In the genomic region with DNA sequence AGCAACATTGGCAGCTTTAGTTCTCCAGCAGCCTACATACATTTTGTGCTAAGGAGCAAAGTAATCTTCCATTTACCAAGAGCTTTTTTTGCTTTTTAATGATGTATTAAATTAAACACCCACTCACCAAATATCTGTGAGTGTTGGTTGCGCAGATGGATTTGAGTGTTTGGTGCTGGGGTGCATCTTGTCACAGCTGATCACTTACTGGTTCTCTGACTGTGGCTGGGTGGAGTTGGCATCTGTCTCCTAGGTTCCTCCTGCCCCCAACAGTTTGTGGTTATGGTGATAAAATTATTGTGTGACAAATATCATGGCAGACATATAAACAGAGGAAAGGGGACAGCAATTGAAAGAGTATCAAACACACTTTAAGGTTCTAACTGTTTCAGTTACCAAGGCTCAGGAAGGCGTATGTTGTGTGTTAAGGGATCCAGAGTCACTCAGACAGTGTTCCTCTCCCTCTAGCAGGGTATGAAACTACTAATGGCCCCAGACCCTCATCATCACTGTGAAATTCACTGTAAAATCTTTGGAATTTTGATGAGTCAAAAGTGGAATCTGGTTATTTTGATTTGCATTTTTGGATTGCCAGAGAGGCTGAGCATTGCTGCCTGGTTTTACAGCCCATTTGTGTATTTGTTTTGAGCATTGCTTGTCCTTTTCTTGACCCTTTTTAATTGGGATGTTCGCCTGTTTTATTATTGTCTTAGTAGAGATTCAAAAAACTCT, we compare ENCODE assay signal across 1 cellular context.
TF ChIP-seq lines count a peak whose summit lies in the region.

No MANE protein-coding gene starts in this region.

TF ChIP-seq in IMR-90, 13 proteins besides CTCF, POLR2A, EP300 and RAD21 (continued from another document):
- TF ChIP-seq, protein P1, sequence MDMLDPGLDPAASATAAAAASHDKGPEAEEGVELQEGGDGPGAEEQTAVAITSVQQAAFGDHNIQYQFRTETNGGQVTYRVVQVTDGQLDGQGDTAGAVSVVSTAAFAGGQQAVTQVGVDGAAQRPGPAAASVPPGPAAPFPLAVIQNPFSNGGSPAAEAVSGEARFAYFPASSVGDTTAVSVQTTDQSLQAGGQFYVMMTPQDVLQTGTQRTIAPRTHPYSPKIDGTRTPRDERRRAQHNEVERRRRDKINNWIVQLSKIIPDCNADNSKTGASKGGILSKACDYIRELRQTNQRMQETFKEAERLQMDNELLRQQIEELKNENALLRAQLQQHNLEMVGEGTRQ (IDR thresholded peaks at IDR 0.05; ENCODE audit: low read depth, low read length), result no peak
- TF ChIP-seq CEBPB (IDR thresholded peaks at IDR 0.05; ENCODE audit: low read depth, low read length), result no peak
- TF ChIP-seq CHD1 (IDR thresholded peaks at IDR 0.05; ENCODE audit: low read depth, low read length), result no peak
- no peak for TF ChIP-seq MAZ (IDR thresholded peaks at IDR 0.05; ENCODE audit: borderline replicate concordance, low read depth, low read length)
- no peak for TF ChIP-seq MAFK (IDR thresholded peaks at IDR 0.05; ENCODE audit: low read depth, low read length)
TF ChIP-seq in IMR-90: peak in this region for 0.
